Comparison of ENCODE assay signal across 23 cellular contexts in the genomic region with DNA sequence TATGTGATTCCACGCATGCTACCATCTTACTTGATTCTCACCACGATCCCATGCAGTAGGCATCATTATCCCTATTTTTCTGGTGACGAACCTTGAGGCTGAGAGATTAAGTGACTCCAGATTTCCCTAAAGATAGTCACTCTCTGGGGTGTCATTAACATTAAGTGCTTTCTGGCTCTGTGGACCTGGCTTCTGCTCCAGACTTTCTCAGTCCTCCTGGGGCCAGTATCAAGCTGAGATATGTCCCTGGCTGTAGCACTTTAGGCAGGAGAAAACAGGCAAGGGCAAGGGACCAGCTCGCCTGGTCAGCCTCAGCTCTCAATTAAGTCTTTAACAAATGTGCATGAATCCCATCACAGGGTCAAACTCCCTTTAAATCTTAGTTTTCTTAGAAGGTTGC. TPM values are rescaled to one million over a fixed set of nuclear protein-coding genes. Genes with fewer than 3 reads are reported as not detected.
A peak's percentile ranks its signal among the peaks of the same experiment; 100 is the strongest.
DNase-seq lines count a peak whose midpoint lies in the region; ATAC-seq and TF ChIP-seq lines count a peak whose summit lies in the region.
"Had no signal": no experiment of that assay in that cellular context is flagged by ENCODE, and none has a peak within 500 bp of the region (broad histone marks: within the 10 kb centered on the region; RNA-seq: fewer than 3 reads in every experiment).

No MANE protein-coding gene starts in this region.

- H3K36me3 ChIP-seq in A673 (ENCODE audit: insufficient read depth, low read length, poor library complexity, severe bottlenecking) (no peaks in the 10 kb centered on the region), endodermal cell (ENCODE audit: control insufficient read depth, insufficient read depth, low read length) (no peaks in the 10 kb centered on the region), mesendoderm (ENCODE audit: control insufficient read depth, insufficient read depth, low read length) (no peaks in the 10 kb centered on the region)

- H3K27ac Mint-ChIP-seq in endodermal cell = peak overlapping the region; percentile 2
- H3K27ac Mint-ChIP-seq: CD4-positive, alpha-beta memory T cell had no signal

- H3K9ac ChIP-seq in endodermal cell (ENCODE audit: extremely low read depth, low read length, poor library complexity, severe bottlenecking) = no peak overlapping the region
- H3K9ac ChIP-seq in mesendoderm (ENCODE audit: low read length) = no peak overlapping the region
- H3K9ac ChIP-seq: GM23248 had no signal

- BruUV-seq in A673 (replicated peaks; lab: Mats Ljungman, UMichigan) = no TSS peak

- no peak overlapping the region for H2BK120ac ChIP-seq in mesendoderm (ENCODE audit: low read depth, low read length)

- peaks cover 2% of the 10 kb centered on the region for H3K27me3 Mint-ChIP-seq in endodermal cell (ENCODE audit: insufficient read depth)

- no peaks in the 10 kb centered on the region for H3K79me1 ChIP-seq in mesendoderm (ENCODE audit: low read length)

- H2BK15ac ChIP-seq in mesendoderm (replicated peaks; ENCODE audit: low read depth) = no peak overlapping the region

- ATAC-seq in HG03108 (IDR thresholded peaks at IDR 0.05; ENCODE audit: unreplicated experiment) = no peak
- no peak for ATAC-seq in GM18909 (IDR thresholded peaks at IDR 0.05; ENCODE audit: poor library complexity, unreplicated experiment)
- ATAC-seq: A549, HCT116 had no signal

- H2BK5ac ChIP-seq in mesendoderm (ENCODE audit: low read length) = no peak overlapping the region

- H3K4me1 ChIP-seq in A673 (ENCODE audit: insufficient read depth, low read length, poor library complexity, severe bottlenecking) (no peaks in the 10 kb centered on the region), endodermal cell (ENCODE audit: control insufficient read depth, insufficient read depth, low read length) (no peaks in the 10 kb centered on the region), mesendoderm (ENCODE audit: control insufficient read depth, low read depth, low read length) (peaks cover 6% of the 10 kb centered on the region)
- H3K4me1 ChIP-seq: A549 had no signal

- no peaks in the 10 kb centered on the region for H3K9me3 ChIP-seq in A673 (ENCODE audit: low read depth, low read length, poor library complexity, severe bottlenecking)
- no peaks in the 10 kb centered on the region for H3K9me3 ChIP-seq in endodermal cell (ENCODE audit: control insufficient read depth, low read length)
- H3K9me3 ChIP-seq: A549 had no signal

- H3K4me3 ChIP-seq in A673 (ENCODE audit: low read depth, low read length, poor library complexity, severe bottlenecking) (no peak overlapping the region), endodermal cell (ENCODE audit: low read length) (no peak overlapping the region), mesendoderm (ENCODE audit: low read length) (no peak overlapping the region)
- H3K4me3 ChIP-seq: A549, GM23248 had no signal

- H3K36me3 Mint-ChIP-seq in endodermal cell (ENCODE audit: low read depth) = no peaks in the 10 kb centered on the region
- H3K36me3 Mint-ChIP-seq: CD4-positive, alpha-beta memory T cell had no signal

- H3K79me2 ChIP-seq in mesendoderm (ENCODE audit: control insufficient read depth, insufficient read depth, low read length) = no peaks in the 10 kb centered on the region

- CTCF ChIA-PET in A673 (lab: Charles Lee) = no interaction called here

- no peak overlapping the region for H3K4me3 Mint-ChIP-seq in endodermal cell
- H3K4me3 Mint-ChIP-seq: CD4-positive, alpha-beta memory T cell; H9 had no signal

- H3K18ac ChIP-seq in mesendoderm (ENCODE audit: low read length) = no peak overlapping the region

- H3K23ac ChIP-seq in mesendoderm (ENCODE audit: low read length) = no peak overlapping the region

- 58 to 60% methylated on average over 3 to 4 of the region's 4 CpGs for WGBS in endodermal cell (ENCODE audit: insufficient coverage in 1 of 2, insufficient read length in 1 of 2), 2 experiments
- no CpG with 5 or more reads among the region's 4 CpGs for WGBS in mesendoderm (ENCODE audit: extremely low coverage, insufficient coverage, low lambda C conversion rate)

- H3K9me3 Mint-ChIP-seq in endodermal cell = no peaks in the 10 kb centered on the region
- H3K9me3 Mint-ChIP-seq: H9 had no signal

- no peak overlapping the region for H2AK5ac ChIP-seq in mesendoderm (ENCODE audit: low read length)

- DNase-seq in A673 (ENCODE audit: low spot score) (peak; percentile 8), SK-N-DZ (ENCODE audit: low spot score) (peak; percentile 6), endodermal cell (peak; percentile 55), mesendoderm (peak; percentile 77)
- DNase-seq in activated naive CD4-positive, alpha-beta T cell treated with anti-CD3 and anti-CD28 coated beads, Interleukin-2, amount 50 U/mL, for 16 hours = no peak
- DNase-seq: 8988T; C1 segment of cervical spinal cord; Calu3; CD4-positive, alpha-beta memory T cell; COR-L47; DMS53; DMS79 treated with DMSO at 0.1 percent for 48 hours; GF-D8; GM23248; H9 had no signal

- H3K27ac ChIP-seq in A673 (ENCODE audit: low read depth, low read length, poor library complexity, severe bottlenecking) = no peak overlapping the region
- no peak overlapping the region for H3K27ac ChIP-seq in endodermal cell (ENCODE audit: low read depth, low read length)
- H3K27ac ChIP-seq in mesendoderm (ENCODE audit: low read depth, low read length) = no peak overlapping the region
- H3K27ac ChIP-seq: A549, GM23248 had no signal

- POLR2A ChIA-PET in A673 (lab: Charles Lee; ENCODE audit: low non-redundant PET) = no interaction called here

- H3K4ac ChIP-seq in mesendoderm (ENCODE audit: low read depth, low read length) = no peak overlapping the region

- no peak overlapping the region for H3K4me2 ChIP-seq in mesendoderm (ENCODE audit: low read length)
- H3K4me2 ChIP-seq: A549 had no signal

- peaks cover 24% of the 10 kb centered on the region for H3K4me1 Mint-ChIP-seq in endodermal cell
- H3K4me1 Mint-ChIP-seq: CD4-positive, alpha-beta memory T cell had no signal

- H4K8ac ChIP-seq in mesendoderm (ENCODE audit: low read depth, low read length) = no peak overlapping the region

- H3K56ac ChIP-seq in mesendoderm (ENCODE audit: low read length) = no peak overlapping the region

- no peak for TF ChIP-seq CTCF in A673 (conservative IDR thresholded peaks at IDR 0.05; ENCODE audit: low read depth, low read length)
- no peak for TF ChIP-seq CTCF in endodermal cell (conservative IDR thresholded peaks at IDR 0.05)

- H4K5ac ChIP-seq in mesendoderm (ENCODE audit: low read length) = no peak overlapping the region

- intact Hi-C loops in A673 (cut with micrococcal nuclease; ENCODE audit: unreplicated experiment) = no loop called here

- H3K27me3 ChIP-seq in A673 (replicated peaks; ENCODE audit: insufficient read depth, low read depth, low read length, poor library complexity) (no peaks in the 10 kb centered on the region), endodermal cell (ENCODE audit: control insufficient read depth, insufficient read depth, low read length, poor library complexity, severe bottlenecking) (no peaks in the 10 kb centered on the region), mesendoderm (ENCODE audit: insufficient read depth, low read length, poor library complexity) (no peaks in the 10 kb centered on the region)

RNA-seq across cellular contexts. Expression of a gene that starts 38.3 kb away (rescaled TPM):
- total RNA-seq in A673 (2021) = not detected in 2 replicates
- polyA plus RNA-seq in SK-N-DZ (2014; cell fraction: cytosol; rRNA removed) = not detected in 2 replicates
- polyA plus RNA-seq in SK-N-DZ (2014; cell fraction: nucleus; rRNA removed) = not detected in 2 replicates
- not detected for total RNA-seq in endodermal cell
- polyA plus RNA-seq in endodermal cell (2013, experiment 1 of 2) = not detected
- not detected for polyA plus RNA-seq in endodermal cell (2013, experiment 2 of 2)
- polyA plus RNA-seq in mesendoderm (2013, experiment 1 of 2) = not detected
- polyA plus RNA-seq in mesendoderm (2013, experiment 2 of 2) = not detected
- total RNA-seq: Calu3; CD4-positive, alpha-beta memory T cell; Daoy; G401; GM23248; H4; H9 had no signal
- polyA plus RNA-seq: A549, BJ, GM23248 had no signal
